Comparison of ENCODE assay signal across 1 cellular context in genomic region chr3:168095611-168096209, GRCh38.
TF ChIP-seq lines count a peak whose summit lies in the region.

A gene with protein sequence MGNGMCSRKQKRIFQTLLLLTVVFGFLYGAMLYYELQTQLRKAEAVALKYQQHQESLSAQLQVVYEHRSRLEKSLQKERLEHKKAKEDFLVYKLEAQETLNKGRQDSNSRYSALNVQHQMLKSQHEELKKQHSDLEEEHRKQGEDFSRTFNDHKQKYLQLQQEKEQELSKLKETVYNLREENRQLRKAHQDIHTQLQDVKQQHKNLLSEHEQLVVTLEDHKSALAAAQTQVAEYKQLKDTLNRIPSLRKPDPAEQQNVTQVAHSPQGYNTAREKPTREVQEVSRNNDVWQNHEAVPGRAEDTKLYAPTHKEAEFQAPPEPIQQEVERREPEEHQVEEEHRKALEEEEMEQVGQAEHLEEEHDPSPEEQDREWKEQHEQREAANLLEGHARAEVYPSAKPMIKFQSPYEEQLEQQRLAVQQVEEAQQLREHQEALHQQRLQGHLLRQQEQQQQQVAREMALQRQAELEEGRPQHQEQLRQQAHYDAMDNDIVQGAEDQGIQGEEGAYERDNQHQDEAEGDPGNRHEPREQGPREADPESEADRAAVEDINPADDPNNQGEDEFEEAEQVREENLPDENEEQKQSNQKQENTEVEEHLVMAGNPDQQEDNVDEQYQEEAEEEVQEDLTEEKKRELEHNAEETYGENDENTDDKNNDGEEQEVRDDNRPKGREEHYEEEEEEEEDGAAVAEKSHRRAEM (minus strand): TSS chr3:168095924. CDS start chr3:168095285, 639 bp downstream.

TF ChIP-seq in WTC11, 78 proteins besides CTCF, POLR2A, EP300 and RAD21 (continued from another document):
- TF ChIP-seq, protein P1, sequence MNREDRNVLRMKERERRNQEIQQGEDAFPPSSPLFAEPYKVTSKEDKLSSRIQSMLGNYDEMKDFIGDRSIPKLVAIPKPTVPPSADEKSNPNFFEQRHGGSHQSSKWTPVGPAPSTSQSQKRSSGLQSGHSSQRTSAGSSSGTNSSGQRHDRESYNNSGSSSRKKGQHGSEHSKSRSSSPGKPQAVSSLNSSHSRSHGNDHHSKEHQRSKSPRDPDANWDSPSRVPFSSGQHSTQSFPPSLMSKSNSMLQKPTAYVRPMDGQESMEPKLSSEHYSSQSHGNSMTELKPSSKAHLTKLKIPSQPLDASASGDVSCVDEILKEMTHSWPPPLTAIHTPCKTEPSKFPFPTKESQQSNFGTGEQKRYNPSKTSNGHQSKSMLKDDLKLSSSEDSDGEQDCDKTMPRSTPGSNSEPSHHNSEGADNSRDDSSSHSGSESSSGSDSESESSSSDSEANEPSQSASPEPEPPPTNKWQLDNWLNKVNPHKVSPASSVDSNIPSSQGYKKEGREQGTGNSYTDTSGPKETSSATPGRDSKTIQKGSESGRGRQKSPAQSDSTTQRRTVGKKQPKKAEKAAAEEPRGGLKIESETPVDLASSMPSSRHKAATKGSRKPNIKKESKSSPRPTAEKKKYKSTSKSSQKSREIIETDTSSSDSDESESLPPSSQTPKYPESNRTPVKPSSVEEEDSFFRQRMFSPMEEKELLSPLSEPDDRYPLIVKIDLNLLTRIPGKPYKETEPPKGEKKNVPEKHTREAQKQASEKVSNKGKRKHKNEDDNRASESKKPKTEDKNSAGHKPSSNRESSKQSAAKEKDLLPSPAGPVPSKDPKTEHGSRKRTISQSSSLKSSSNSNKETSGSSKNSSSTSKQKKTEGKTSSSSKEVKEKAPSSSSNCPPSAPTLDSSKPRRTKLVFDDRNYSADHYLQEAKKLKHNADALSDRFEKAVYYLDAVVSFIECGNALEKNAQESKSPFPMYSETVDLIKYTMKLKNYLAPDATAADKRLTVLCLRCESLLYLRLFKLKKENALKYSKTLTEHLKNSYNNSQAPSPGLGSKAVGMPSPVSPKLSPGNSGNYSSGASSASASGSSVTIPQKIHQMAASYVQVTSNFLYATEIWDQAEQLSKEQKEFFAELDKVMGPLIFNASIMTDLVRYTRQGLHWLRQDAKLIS (CRISPR knock-in tag; IDR thresholded peaks at IDR 0.05; ENCODE audit: borderline replicate concordance): no peak
- TF ChIP-seq, protein P2, sequence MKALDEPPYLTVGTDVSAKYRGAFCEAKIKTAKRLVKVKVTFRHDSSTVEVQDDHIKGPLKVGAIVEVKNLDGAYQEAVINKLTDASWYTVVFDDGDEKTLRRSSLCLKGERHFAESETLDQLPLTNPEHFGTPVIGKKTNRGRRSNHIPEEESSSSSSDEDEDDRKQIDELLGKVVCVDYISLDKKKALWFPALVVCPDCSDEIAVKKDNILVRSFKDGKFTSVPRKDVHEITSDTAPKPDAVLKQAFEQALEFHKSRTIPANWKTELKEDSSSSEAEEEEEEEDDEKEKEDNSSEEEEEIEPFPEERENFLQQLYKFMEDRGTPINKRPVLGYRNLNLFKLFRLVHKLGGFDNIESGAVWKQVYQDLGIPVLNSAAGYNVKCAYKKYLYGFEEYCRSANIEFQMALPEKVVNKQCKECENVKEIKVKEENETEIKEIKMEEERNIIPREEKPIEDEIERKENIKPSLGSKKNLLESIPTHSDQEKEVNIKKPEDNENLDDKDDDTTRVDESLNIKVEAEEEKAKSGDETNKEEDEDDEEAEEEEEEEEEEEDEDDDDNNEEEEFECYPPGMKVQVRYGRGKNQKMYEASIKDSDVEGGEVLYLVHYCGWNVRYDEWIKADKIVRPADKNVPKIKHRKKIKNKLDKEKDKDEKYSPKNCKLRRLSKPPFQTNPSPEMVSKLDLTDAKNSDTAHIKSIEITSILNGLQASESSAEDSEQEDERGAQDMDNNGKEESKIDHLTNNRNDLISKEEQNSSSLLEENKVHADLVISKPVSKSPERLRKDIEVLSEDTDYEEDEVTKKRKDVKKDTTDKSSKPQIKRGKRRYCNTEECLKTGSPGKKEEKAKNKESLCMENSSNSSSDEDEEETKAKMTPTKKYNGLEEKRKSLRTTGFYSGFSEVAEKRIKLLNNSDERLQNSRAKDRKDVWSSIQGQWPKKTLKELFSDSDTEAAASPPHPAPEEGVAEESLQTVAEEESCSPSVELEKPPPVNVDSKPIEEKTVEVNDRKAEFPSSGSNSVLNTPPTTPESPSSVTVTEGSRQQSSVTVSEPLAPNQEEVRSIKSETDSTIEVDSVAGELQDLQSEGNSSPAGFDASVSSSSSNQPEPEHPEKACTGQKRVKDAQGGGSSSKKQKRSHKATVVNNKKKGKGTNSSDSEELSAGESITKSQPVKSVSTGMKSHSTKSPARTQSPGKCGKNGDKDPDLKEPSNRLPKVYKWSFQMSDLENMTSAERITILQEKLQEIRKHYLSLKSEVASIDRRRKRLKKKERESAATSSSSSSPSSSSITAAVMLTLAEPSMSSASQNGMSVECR (CRISPR knock-in tag; IDR thresholded peaks at IDR 0.05; ENCODE audit: borderline replicate concordance): peak; percentile 86; the same call in 1 of the 2 replicates
- TF ChIP-seq FOXK1 (CRISPR knock-in tag; IDR thresholded peaks at IDR 0.05): peak; percentile 72
- TF ChIP-seq SP1 (CRISPR knock-in tag; conservative IDR thresholded peaks at IDR 0.05): peak; percentile 75
- peak; percentile 62 for TF ChIP-seq HMGXB4 (CRISPR knock-in tag; IDR thresholded peaks at IDR 0.05)
- no peak for TF ChIP-seq GRHL2 (CRISPR knock-in tag; IDR thresholded peaks at IDR 0.05; ENCODE audit: insufficient replicate concordance, severe bottlenecking)
- TF ChIP-seq ZMAT4 (CRISPR knock-in tag; IDR thresholded peaks at IDR 0.05): no peak
- no peak for TF ChIP-seq NR1H2 (CRISPR knock-in tag; IDR thresholded peaks at IDR 0.05)
